ENCODE assay signal across 1 cellular context in the genomic region with DNA sequence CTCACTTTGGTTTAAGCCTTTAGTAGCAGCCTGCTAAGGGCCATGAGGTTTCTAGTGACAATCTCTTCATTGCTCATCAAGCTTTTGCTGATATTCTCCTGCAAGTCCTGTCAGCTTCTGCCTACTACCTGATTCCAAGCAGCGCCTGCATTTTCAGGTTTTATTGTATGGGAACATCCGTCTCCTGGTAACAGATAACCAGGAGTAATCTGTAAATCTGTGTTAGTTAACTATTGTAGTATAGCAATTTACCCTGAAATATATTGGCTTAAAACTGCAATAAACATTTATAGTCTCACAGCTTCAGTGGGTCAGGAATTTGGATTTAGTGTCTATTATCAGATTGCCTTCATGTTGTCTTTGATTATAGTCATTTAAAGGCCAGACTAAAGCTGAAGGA.
TF ChIP-seq lines count a peak whose summit lies in the region.

No MANE protein-coding gene starts in this region.

TF ChIP-seq in WTC11, 78 proteins besides CTCF, POLR2A, EP300 and RAD21 (continued from another document):
- TF ChIP-seq, protein P1, sequence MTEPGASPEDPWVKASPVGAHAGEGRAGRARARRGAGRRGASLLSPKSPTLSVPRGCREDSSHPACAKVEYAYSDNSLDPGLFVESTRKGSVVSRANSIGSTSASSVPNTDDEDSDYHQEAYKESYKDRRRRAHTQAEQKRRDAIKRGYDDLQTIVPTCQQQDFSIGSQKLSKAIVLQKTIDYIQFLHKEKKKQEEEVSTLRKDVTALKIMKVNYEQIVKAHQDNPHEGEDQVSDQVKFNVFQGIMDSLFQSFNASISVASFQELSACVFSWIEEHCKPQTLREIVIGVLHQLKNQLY (CRISPR knock-in tag; IDR thresholded peaks at IDR 0.05), result no peak
